19 cellular contexts compared by ENCODE assay signal in genomic region chr1:61388586-61388985, GRCh38.
DNase-seq lines count a peak whose midpoint lies in the region; ATAC-seq, FAIRE-seq and TF ChIP-seq lines count a peak whose summit lies in the region.
"Had no signal": no experiment of that assay in that cellular context is flagged by ENCODE, and none has a peak within 500 bp of the region (broad histone marks: within the 10 kb centered on the region; RNA-seq: fewer than 3 reads in every experiment).

No MANE protein-coding gene starts in this region.

- no peak overlapping the region for H3K9ac ChIP-seq in K562 (ENCODE audit: insufficient read depth in 1 of 2, low read depth in 2 of 2, low read length in 2 of 2)
- H3K9ac ChIP-seq: BLaER1 treated with 17β-estradiol and CSF1 and Interleukin-3, amounts not matched to agents 10 nM and 100 nM had no signal

- no peak for TF ChIP-seq EP300 in K562 (IDR thresholded peaks at IDR 0.05; ENCODE audit: low read length)

- no peaks in the 10 kb centered on the region for H3K9me1 ChIP-seq in K562 (ENCODE audit: control insufficient read depth, insufficient read depth, low read length)

- peak; percentile 6 for FAIRE-seq in K562 (lab: Jason Lieb, UNC)

- H4K20me1 ChIP-seq in K562 (replicated peaks; ENCODE audit: control insufficient read depth, insufficient read depth, low read length), result no peaks in the 10 kb centered on the region
- H4K20me1 ChIP-seq: BLaER1 treated with 17β-estradiol and CSF1 and Interleukin-3, amounts not matched to agents 10 nM and 100 nM had no signal

- in situ Hi-C loops in K562 (cut with MboI), result no loop called here

- 0 out of 3 replicates have a peak, but pooled peaks cover 2% of the 10 kb centered on the region for H3K79me2 ChIP-seq in K562 (ENCODE audit: control insufficient read depth, insufficient read depth, low read length)

- intact Hi-C loops in K562 (cut with micrococcal nuclease) (no loop called here), left ventricle myocardium inferior (cut with micrococcal nuclease) (no loop called here)

- H3K27ac ChIP-seq in K562 (ENCODE audit: extremely low read depth, low read depth, low read length), result no peak overlapping the region
- peak overlapping the region; percentile 32 to 74 for H3K27ac ChIP-seq in thoracic aorta
- no peak overlapping the region for H3K27ac ChIP-seq in left ventricle myocardium inferior (replicated peaks)
- H3K27ac ChIP-seq: BLaER1 treated with 17β-estradiol and CSF1 and Interleukin-3, amounts not matched to agents 10 nM and 100 nM; spleen; tibial artery; WERI-Rb-1 had no signal

- POLR2A ChIA-PET in K562 (lab: Yijun Ruan, JAX), result interaction anchor here (0.6 kb wide), 1 partner anchor 529 kb away, joined by 3 read pairs; no protein-coding TSS in a partner anchor

- DNase-seq in HS-5 (ENCODE audit: low read depth), result peak; percentile 5
- DNase-seq in K562 (ENCODE audit: extremely low read depth in 1 of 4, low spot score in 3 of 4), result no peak
- peak; percentile 16 for DNase-seq in glomerular endothelial cell (ENCODE audit: extremely low read depth, low read depth, low spot score)
- no peak for DNase-seq in thoracic aorta (ENCODE audit: low spot score)
- no peak for DNase-seq in left ventricle myocardium inferior
- DNase-seq: activated CD4-positive, alpha-beta memory T cell treated with anti-CD3 and anti-CD28 coated beads, Interleukin-2, amount 10 ng/mL, durations not matched to agents 7 days and 5 days; activated naive CD8-positive, alpha-beta T cell treated with anti-CD3 and anti-CD28 coated beads, Interleukin-2, amount 10 ng/mL, durations not matched to agents 7 days and 5 days; immature natural killer cell; naive thymus-derived CD8-positive, alpha-beta T cell; NCI-H2029 treated with DMSO at 0.1 percent for 48 hours; NCI-H524 treated with DMSO at 0.1 percent for 48 hours; SIG-M5; spleen; T-helper 17 cell; tibial artery; WERI-Rb-1 had no signal

- no peak overlapping the region for H3K4me2 ChIP-seq in K562 (ENCODE audit: insufficient read depth, low read length)
- H3K4me2 ChIP-seq: BLaER1 treated with 17β-estradiol and CSF1 and Interleukin-3, amounts not matched to agents 10 nM and 100 nM had no signal

- H3K4me1 ChIP-seq in K562 (replicated peaks in 1 of 2; ENCODE audit: control insufficient read depth in 2 of 2, insufficient read depth in 2 of 2, low read length in 2 of 2), result peaks cover 0 to 15% of the 10 kb centered on the region in 2 experiments; a peak in 2 of 5 replicates
- peaks cover 14 to 39% of the 10 kb centered on the region in 2 donors for H3K4me1 ChIP-seq in thoracic aorta (ENCODE audit: control insufficient read depth in 1 of 2, low read depth in 2 of 2)
- peaks cover 23% of the 10 kb centered on the region for H3K4me1 ChIP-seq in left ventricle myocardium inferior
- H3K4me1 ChIP-seq: BLaER1 treated with 17β-estradiol and CSF1 and Interleukin-3, amounts not matched to agents 10 nM and 100 nM; spleen had no signal

- WGBS in K562 (ENCODE audit: insufficient coverage, low coverage, missing lambda C conversion rate), result 69% methylated on average over 1 of the region's 1 CpG

- TF ChIP-seq POLR2A in K562 (conservative IDR thresholded peaks at IDR 0.05), result no peak

- TF ChIP-seq CTCF in K562 (IDR thresholded peaks at IDR 0.05 in 2 of 3, conservative IDR thresholded peaks at IDR 0.05 in 1 of 3; ENCODE audit: insufficient read depth in 2 of 3, low read depth in 1 of 3, low read length in 3 of 3) (no peak), thoracic aorta (IDR thresholded peaks at IDR 0.05) (no peak), left ventricle myocardium inferior (IDR thresholded peaks at IDR 0.05; ENCODE audit: borderline replicate concordance) (no peak)

- H3K36me3 ChIP-seq in K562 (ENCODE audit: control insufficient read depth, insufficient read depth, low read length) (peaks cover 55% of the 10 kb centered on the region), thoracic aorta (peaks cover 9% of the 10 kb centered on the region), left ventricle myocardium inferior (peaks cover 44% of the 10 kb centered on the region)
- H3K36me3 ChIP-seq: BLaER1 treated with 17β-estradiol and CSF1 and Interleukin-3, amounts not matched to agents 10 nM and 100 nM; WERI-Rb-1 had no signal

- no peak overlapping the region for H3K4me3 ChIP-seq in K562
- H3K4me3 ChIP-seq in thoracic aorta, result peak overlapping the region; percentile 8
- no peak overlapping the region for H3K4me3 ChIP-seq in left ventricle myocardium inferior
- H3K4me3 ChIP-seq: BLaER1 treated with 17β-estradiol and CSF1 and Interleukin-3, amounts not matched to agents 10 nM and 100 nM; spleen; tibial artery had no signal

- CTCF ChIA-PET in K562 (lab: Yijun Ruan, JAX; ENCODE audit: low intra/inter-chr PET ratio), result no interaction called here

- no peak for TF ChIP-seq RAD21 in K562 (CRISPR knock-in tag; conservative IDR thresholded peaks at IDR 0.05 in 1 of 2, IDR thresholded peaks at IDR 0.05 in 1 of 2)

- no peak overlapping the region for H2AFZ ChIP-seq in K562 (ENCODE audit: low read depth, low read length)

- BruUV-seq in K562 (replicated peaks; lab: Mats Ljungman, UMichigan), result no TSS peak

- H3K9me3 ChIP-seq in K562 (replicated peaks; ENCODE audit: control insufficient read depth, insufficient read depth, low read depth, low read length) (peaks cover 4% of the 10 kb centered on the region), thoracic aorta (no peaks in the 10 kb centered on the region), left ventricle myocardium inferior (replicated peaks) (peaks cover 14% of the 10 kb centered on the region)

- no peak for ATAC-seq in K562
- ATAC-seq in thoracic aorta (ENCODE audit: insufficient number of reproducible peaks, low FRiP score, low read depth), result no peak
- ATAC-seq in HG02870 (IDR thresholded peaks at IDR 0.05; ENCODE audit: unreplicated experiment), result no peak
- ATAC-seq in GM18868 (IDR thresholded peaks at IDR 0.05; ENCODE audit: unreplicated experiment), result no peak
- ATAC-seq: naive thymus-derived CD8-positive, alpha-beta T cell; T-helper 17 cell had no signal

- H3K27me3 ChIP-seq in K562 (ENCODE audit: control insufficient read depth in 2 of 2, insufficient read depth in 2 of 2, low read length in 2 of 2) (no peaks in the 10 kb centered on the region), thoracic aorta (replicated peaks; ENCODE audit: insufficient read depth) (no peaks in the 10 kb centered on the region), left ventricle myocardium inferior (ENCODE audit: low read depth) (no peaks in the 10 kb centered on the region)
- H3K27me3 ChIP-seq: BLaER1 treated with 17β-estradiol and CSF1 and Interleukin-3, amounts not matched to agents 10 nM and 100 nM; spleen; tibial artery had no signal

TF ChIP-seq in K562, 482 proteins besides CTCF, POLR2A, EP300 and RAD21 (continues in another document):
- TF ChIP-seq HDAC3 (IDR thresholded peaks at IDR 0.05; ENCODE audit: borderline replicate concordance, partially characterized antibody) (no peak), HOXB6 (CRISPR knock-in tag; IDR thresholded peaks at IDR 0.05; ENCODE audit: borderline replicate concordance) (no peak), NCOR1 (IDR thresholded peaks at IDR 0.05) (no peak), CBFB (CRISPR knock-in tag; IDR thresholded peaks at IDR 0.05) (no peak), RAD51 (IDR thresholded peaks at IDR 0.05; ENCODE audit: borderline replicate concordance, low read depth) (no peak), ZFP36 (IDR thresholded peaks at IDR 0.05; ENCODE audit: low read depth, low read length, partially characterized antibody) (no peak), PHB (CRISPR knock-in tag; IDR thresholded peaks at IDR 0.05) (no peak), KDM5B (IDR thresholded peaks at IDR 0.05; ENCODE audit: insufficient replicate concordance, low read depth, low read length) (no peak), CCNT2 (IDR thresholded peaks at IDR 0.05; ENCODE audit: borderline replicate concordance, extremely low read depth, insufficient read length, low read depth, low read length) (no peak), ZNF639 (CRISPR knock-in tag; conservative IDR thresholded peaks at IDR 0.05 in 1 of 2, IDR thresholded peaks at IDR 0.05 in 1 of 2) (no peak), BHLHE40 (IDR thresholded peaks at IDR 0.05; ENCODE audit: low read length) (no peak), CTBP1 (IDR thresholded peaks at IDR 0.05; ENCODE audit: borderline replicate concordance) (no peak), ZNF3 (CRISPR knock-in tag; IDR thresholded peaks at IDR 0.05) (no peak), GTF2F1 (IDR thresholded peaks at IDR 0.05; ENCODE audit: low read depth, low read length) (no peak), ZNF644 (tag; IDR thresholded peaks at IDR 0.05; ENCODE audit: low read depth) (no peak), TCF7L2 (IDR thresholded peaks at IDR 0.05; ENCODE audit: low read depth, low read length) (no peak)
- TF ChIP-seq, protein P1, sequence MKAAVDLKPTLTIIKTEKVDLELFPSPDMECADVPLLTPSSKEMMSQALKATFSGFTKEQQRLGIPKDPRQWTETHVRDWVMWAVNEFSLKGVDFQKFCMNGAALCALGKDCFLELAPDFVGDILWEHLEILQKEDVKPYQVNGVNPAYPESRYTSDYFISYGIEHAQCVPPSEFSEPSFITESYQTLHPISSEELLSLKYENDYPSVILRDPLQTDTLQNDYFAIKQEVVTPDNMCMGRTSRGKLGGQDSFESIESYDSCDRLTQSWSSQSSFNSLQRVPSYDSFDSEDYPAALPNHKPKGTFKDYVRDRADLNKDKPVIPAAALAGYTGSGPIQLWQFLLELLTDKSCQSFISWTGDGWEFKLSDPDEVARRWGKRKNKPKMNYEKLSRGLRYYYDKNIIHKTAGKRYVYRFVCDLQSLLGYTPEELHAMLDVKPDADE (conservative IDR thresholded peaks at IDR 0.05; ENCODE audit: control insufficient read depth, low read depth, low read length), result no peak

Comparison
In these comparisons a context has a peak if more than half of its experiments do, and no peak if none do; other contexts are left out.
1. DNase-seq: peak in HS-5 (single experiment) and glomerular endothelial cell (single experiment); none in K562 (0 of 4), thoracic aorta (single experiment) and left ventricle myocardium inferior (single experiment).
2. H3K27ac ChIP-seq: peak in thoracic aorta (2 of 2); none in K562 (single experiment) and left ventricle myocardium inferior (single experiment).